Comparison of ENCODE assay signal across 17 cellular contexts in the genomic region with DNA sequence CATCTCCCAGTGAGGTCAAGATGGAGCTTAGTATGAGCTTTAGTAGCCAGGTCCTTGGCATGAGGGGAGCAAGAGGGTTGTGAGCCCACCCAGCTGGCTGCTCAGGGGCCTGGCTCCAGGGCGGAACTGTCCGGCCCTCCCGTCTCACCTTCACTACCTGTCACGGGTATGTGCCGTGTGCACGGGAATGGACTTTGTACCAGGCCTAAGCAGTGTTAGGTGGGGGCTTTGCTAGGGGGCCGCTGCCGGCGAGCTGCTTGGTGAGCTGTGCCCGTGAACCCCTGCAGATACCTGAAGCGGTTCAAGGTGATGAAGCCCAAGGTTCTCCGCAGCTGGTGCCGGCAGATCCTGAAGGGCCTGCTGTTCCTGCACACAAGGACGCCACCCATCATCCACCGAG. TPM values are rescaled to one million over a fixed set of nuclear protein-coding genes. Genes with fewer than 3 reads are reported as not detected.
DNase-seq lines count a peak whose midpoint lies in the region; ATAC-seq and TF ChIP-seq lines count a peak whose summit lies in the region.
"Had no signal": no experiment of that assay in that cellular context is flagged by ENCODE, and none has a peak within 500 bp of the region (broad histone marks: within the 10 kb centered on the region; RNA-seq: fewer than 3 reads in every experiment).

No MANE protein-coding gene starts in this region.

- no peaks in the 10 kb centered on the region for H3K9me3 ChIP-seq in Peyer's patch
- H3K9me3 ChIP-seq in duodenal mucosa (ENCODE audit: control insufficient read depth in 1 of 2, low read length in 2 of 2), result no peaks in the 10 kb centered on the region
- H3K9me3 ChIP-seq in mucosa of rectum (ENCODE audit: control insufficient read depth in 2 of 2, low read length in 2 of 2), result no peaks in the 10 kb centered on the region
- no peaks in the 10 kb centered on the region for H3K9me3 ChIP-seq in spleen
- H3K9me3 ChIP-seq in gastrocnemius medialis, result no peaks in the 10 kb centered on the region
- H3K9me3 ChIP-seq: A549, BE2C, SJSA1 had no signal

- no peak for TF ChIP-seq POLR2A in Peyer's patch (IDR thresholded peaks at IDR 0.05)
- no peak for TF ChIP-seq POLR2A in spleen (IDR thresholded peaks at IDR 0.05)
- TF ChIP-seq POLR2A in gastrocnemius medialis (IDR thresholded peaks at IDR 0.05), result no peak

- H3K9ac ChIP-seq in duodenal mucosa (ENCODE audit: low read depth in 1 of 2, low read length in 2 of 2) (peak overlapping the region; percentile 30 to 37), mucosa of rectum (ENCODE audit: low read depth in 1 of 2, low read length in 2 of 2) (peak overlapping the region in 1 of 2 donors; percentile 74)

- in situ Hi-C loops in gastrocnemius medialis (cut with MboI; ENCODE audit: low sequenced_read_pairs in 4 of 4), result no loop called here

- peaks cover 0 to 74% (median 1%) of the 10 kb centered on the region in 4 donors for H3K4me1 ChIP-seq in Peyer's patch
- H3K4me1 ChIP-seq in duodenal mucosa (ENCODE audit: control insufficient read depth in 1 of 2, insufficient read depth in 2 of 2, low read length in 2 of 2), result peaks cover 56 to 76% of the 10 kb centered on the region in 2 donors
- peaks cover 55 to 76% of the 10 kb centered on the region in 2 donors for H3K4me1 ChIP-seq in mucosa of rectum (ENCODE audit: control insufficient read depth in 2 of 2, insufficient read depth in 2 of 2, low read length in 2 of 2)
- peaks cover 0 to 11% (median 0%) of the 10 kb centered on the region in 6 donors for H3K4me1 ChIP-seq in spleen
- peaks cover 17 to 21% of the 10 kb centered on the region in 2 donors for H3K4me1 ChIP-seq in gastrocnemius medialis
- H3K4me1 ChIP-seq: BE2C, SJSA1 had no signal

- intact Hi-C loops in spleen (cut with DNase I; ENCODE audit: low total_unique reads) (no loop called here), gastrocnemius medialis (cut with DNase I; ENCODE audit: low total_unique reads) (no loop called here)

- ATAC-seq in gastrocnemius medialis (no peak), HG03432 (IDR thresholded peaks at IDR 0.05; ENCODE audit: unreplicated experiment) (no peak)
- ATAC-seq: A549, HCT116 had no signal

- no peaks in the 10 kb centered on the region for H3K27me3 ChIP-seq in Peyer's patch
- H3K27me3 ChIP-seq in duodenal mucosa (ENCODE audit: control insufficient read depth in 1 of 2, insufficient read depth in 2 of 2, low read length in 2 of 2), result no peaks in the 10 kb centered on the region
- H3K27me3 ChIP-seq in mucosa of rectum (ENCODE audit: control insufficient read depth in 2 of 2, insufficient read depth in 2 of 2, low read length in 2 of 2), result no peaks in the 10 kb centered on the region
- H3K27me3 ChIP-seq in spleen (replicated peaks in 1 of 7), result peaks cover 0 to 53% (median 0%) of the 10 kb centered on the region in 7 donors
- H3K27me3 ChIP-seq in gastrocnemius medialis, result no peaks in the 10 kb centered on the region
- H3K27me3 ChIP-seq: BE2C had no signal

- peak overlapping the region in 2 of 4 donors; percentile 10 to 26 for H3K4me3 ChIP-seq in Peyer's patch
- H3K4me3 ChIP-seq in duodenal mucosa (ENCODE audit: low read depth in 1 of 2, low read length in 2 of 2), result peak overlapping the region; percentile 20 to 51
- peak overlapping the region; percentile 24 to 28 for H3K4me3 ChIP-seq in mucosa of rectum (ENCODE audit: low read length in 2 of 2)
- no peak overlapping the region for H3K4me3 ChIP-seq in spleen
- H3K4me3 ChIP-seq in gastrocnemius medialis, result no peak overlapping the region
- H3K4me3 ChIP-seq: A549, SJSA1 had no signal

- peak in 2 of 3 donors; percentile 59 to 76 for DNase-seq in Peyer's patch
- peak; percentile 66 for DNase-seq in spleen
- no peak for DNase-seq in central memory CD4-positive, alpha-beta T cell
- DNase-seq in gastrocnemius medialis, result no peak
- DNase-seq: CD4-positive, alpha-beta memory T cell; GOT3; NCI-H1694; NCI-H2171; NCI-H524; NCI-H82 had no signal

- H3K36me3 ChIP-seq in Peyer's patch (peaks cover 0 to 15% (median 0%) of the 10 kb centered on the region in 3 donors), duodenal mucosa (ENCODE audit: control insufficient read depth in 1 of 2, insufficient read depth in 2 of 2, low read length in 2 of 2) (peaks cover 0 to 8% of the 10 kb centered on the region in 2 donors), mucosa of rectum (ENCODE audit: control insufficient read depth in 2 of 2, insufficient read depth in 2 of 2, low read length in 2 of 2) (peaks cover 4 to 9% of the 10 kb centered on the region in 2 donors), spleen (no peaks in the 10 kb centered on the region), gastrocnemius medialis (no peaks in the 10 kb centered on the region)
- H3K36me3 ChIP-seq: BE2C, SJSA1 had no signal

- H3K27ac ChIP-seq in Peyer's patch (peak overlapping the region in 3 of 4 donors; percentile 30 to 90 (median 69)), duodenal mucosa (ENCODE audit: low read depth, low read length) (no peak overlapping the region), mucosa of rectum (ENCODE audit: low read depth in 2 of 2, low read length in 2 of 2) (peak overlapping the region; percentile 84 to 89), spleen (no peak overlapping the region), gastrocnemius medialis (no peak overlapping the region)
- H3K27ac ChIP-seq: A549, SJSA1 had no signal

- WGBS in spleen, 5 donors, result 89 to 97% (median 93%) methylated on average over 6 to 15 of the region's 15 CpGs

- TF ChIP-seq CTCF in Peyer's patch (IDR thresholded peaks at IDR 0.05), result no peak
- TF ChIP-seq CTCF in spleen (IDR thresholded peaks at IDR 0.05 in 8 of 11, conservative IDR thresholded peaks at IDR 0.05 in 3 of 11), result no peak
- no peak for TF ChIP-seq CTCF in gastrocnemius medialis (IDR thresholded peaks at IDR 0.05 in 4 of 5, conservative IDR thresholded peaks at IDR 0.05 in 1 of 5)

RNA-seq across cellular contexts. Expression of gene WNK2, which starts 46.7 kb away (rescaled TPM):
- 100 to 1,000 TPM; 155 to 577 (median 259) TPM for total RNA-seq in Peyer's patch
- 10 to 100 TPM in 3 of 7 donors, 1 to 10 TPM in 4; 4.7 to 20.0 (median 9.1) TPM for total RNA-seq in spleen
- 1 to 10 TPM; 1.8 to 5.9 (median 1.9) TPM for polyA plus RNA-seq in spleen
- 10 to 100 TPM; 11.3 to 43.0 (median 24.7) TPM for total RNA-seq in gastrocnemius medialis
- total RNA-seq: SJSA1 had no signal
- polyA plus RNA-seq: CD4-positive, alpha-beta memory T cell had no signal

Comparison
In these comparisons a context has a peak if more than half of its experiments do, and no peak if none do; other contexts are left out.
1. DNase-seq: peak in Peyer's patch (2 of 3) and spleen (single experiment); none in central memory CD4-positive, alpha-beta T cell (single experiment) and gastrocnemius medialis (0 of 2).
2. H3K27ac ChIP-seq: peak in Peyer's patch (3 of 4) and mucosa of rectum (2 of 2); none in duodenal mucosa (single experiment), spleen (0 of 8) and gastrocnemius medialis (0 of 4).
3. H3K4me3 ChIP-seq: peak in duodenal mucosa (2 of 2) and mucosa of rectum (2 of 2); none in spleen (0 of 8) and gastrocnemius medialis (0 of 4).